29 cellular contexts compared by ENCODE assay signal in genomic region chr3:16811950-16812349, GRCh38.
"Had no signal": no experiment of that assay in that cellular context is flagged by ENCODE, and none has a peak within 500 bp of the region (broad histone marks: within the 10 kb centered on the region; RNA-seq: fewer than 3 reads in every experiment).

No MANE protein-coding gene starts in this region.

- H3K4me3 ChIP-seq: coronary artery, dorsolateral prefrontal cortex, gastroesophageal sphincter had no signal

- H3K27me3 Mint-ChIP-seq: activated B cell treated with CpG ODN at 0.5 μM for 24 hours; activated CD4-positive, alpha-beta memory T cell treated with anti-CD3 and anti-CD28 coated beads for 36 hours; activated naive CD8-positive, alpha-beta T cell; central memory CD8-positive, alpha-beta T cell; dendritic cell treated with granulocyte-macrophage colony-stimulating factor and Interleukin-4, amounts not matched to agents 40 ng/mL and 50 ng/mL, for 4 days; T-cell had no signal

- H3K9me3 ChIP-seq: gastroesophageal sphincter had no signal

- DNase-seq: activated B cell treated with CpG ODN at 0.5 μM for 24 hours; activated CD4-positive, alpha-beta memory T cell treated with anti-CD3 and anti-CD28 coated beads for 36 hours; activated CD4-positive, alpha-beta T cell treated with anti-CD3 and anti-CD28 coated beads for 48 hours; activated CD8-positive, alpha-beta memory T cell treated with anti-CD3 and anti-CD28 coated beads for 24 hours; activated effector memory CD4-positive, alpha-beta T cell treated with Interleukin-2 at 50 U/mL for 16 hours; activated gamma-delta T cell treated with Interleukin-2 at 50 U/mL for 16 hours; activated naive CD4-positive, alpha-beta T cell treated with anti-CD3 and anti-CD28 coated beads, Interleukin-2, amount 50 U/mL, for 16 hours; activated naive CD4-positive, alpha-beta T cell treated with Interleukin-2 at 50 U/mL for 16 hours; activated T-cell treated with anti-CD3 and anti-CD28 coated beads, Interleukin-2, amount 50 U/mL, for 4 hours; amniotic stem cell; brain microvascular endothelial cell; dorsolateral prefrontal cortex; effector memory CD4-positive, alpha-beta T cell; endodermal cell; foreskin melanocyte; SW 1271; T-cell; T1000; WERI-Rb-1 had no signal

- H3K36me3 Mint-ChIP-seq: activated CD4-positive, alpha-beta memory T cell treated with anti-CD3 and anti-CD28 coated beads for 36 hours; T-cell had no signal

- H3K4me3 Mint-ChIP-seq: activated B cell treated with CpG ODN at 0.5 μM for 24 hours; activated CD4-positive, alpha-beta memory T cell treated with anti-CD3 and anti-CD28 coated beads for 36 hours; activated naive CD8-positive, alpha-beta T cell; activated T-cell treated with anti-CD3 and anti-CD28 coated beads, Interleukin-2, amount 50 U/mL, for 4 hours; activated T-helper 17 cell treated with anti-CD3 and anti-CD28 coated beads, Interleukin-2, amount 50 U/mL, for 72 hours; central memory CD8-positive, alpha-beta T cell; dendritic cell treated with granulocyte-macrophage colony-stimulating factor and Interleukin-4, amounts not matched to agents 40 ng/mL and 50 ng/mL, for 4 days; endodermal cell; T-helper 1 cell treated with Interleukin-12 subunit alpha and Interleukin-12 subunit beta and Interleukin-4 antibody, amounts not matched to agents 30 μg/mL and 1 μg/mL, for 36 hours; T-helper 2 cell treated with Interferon-gamma antibody and Interleukin-4, amounts not matched to agents 5 μg/mL and 100 μg/mL, for 36 hours had no signal

- H3K4me1 Mint-ChIP-seq: activated B cell treated with CpG ODN at 0.5 μM for 24 hours had no signal

- ATAC-seq: activated CD4-positive, CD25-positive, alpha-beta regulatory T cell treated with anti-CD3 and anti-CD28 coated beads, Interleukin-2, amount 50 U/mL, for 24 hours; activated T-cell treated with anti-CD3 and anti-CD28 coated beads, Interleukin-2, amount 50 U/mL, for 4 hours; activated T-helper 17 cell treated with anti-CD3 and anti-CD28 coated beads, Interleukin-2, amount 50 U/mL, for 72 hours; esophagus mucosa; gastroesophageal sphincter; T-cell had no signal

- H3K27ac Mint-ChIP-seq: activated B cell treated with CpG ODN at 0.5 μM for 24 hours; activated CD4-positive, alpha-beta memory T cell treated with anti-CD3 and anti-CD28 coated beads for 36 hours; activated naive CD8-positive, alpha-beta T cell; activated T-helper 17 cell treated with anti-CD3 and anti-CD28 coated beads, Interleukin-2, amount 50 U/mL, for 72 hours; dendritic cell treated with granulocyte-macrophage colony-stimulating factor and Interleukin-4, amounts not matched to agents 40 ng/mL and 50 ng/mL, for 4 days; T-helper 1 cell treated with Interleukin-12 subunit alpha and Interleukin-12 subunit beta and Interleukin-4 antibody, amounts not matched to agents 30 μg/mL and 1 μg/mL, for 36 hours; T-helper 2 cell treated with Interferon-gamma antibody and Interleukin-4, amounts not matched to agents 5 μg/mL and 100 μg/mL, for 36 hours had no signal
